ENCODE assay signal across 10 cellular contexts in the genomic region with DNA sequence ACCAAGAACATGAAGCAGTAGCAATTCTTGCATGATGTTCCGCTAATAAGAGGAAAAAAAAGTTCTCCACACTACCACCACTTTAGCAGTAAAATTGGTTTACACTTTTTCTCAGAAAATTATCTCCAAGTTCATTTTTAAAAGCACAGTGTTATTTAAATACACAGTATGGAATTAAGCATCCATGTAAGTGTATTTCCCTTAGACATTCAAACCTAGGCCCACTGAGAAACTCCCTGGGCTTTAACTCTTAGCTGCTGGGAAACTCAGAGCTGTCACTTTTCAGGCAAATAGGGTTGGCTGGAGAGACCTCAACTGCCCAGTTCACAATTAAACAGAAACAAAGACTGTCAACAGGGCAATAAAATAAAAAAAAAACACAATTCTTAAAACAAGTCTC. TPM values are rescaled to one million over a fixed set of nuclear protein-coding genes. Genes with fewer than 3 reads are reported as not detected.
DNase-seq lines count a peak whose midpoint lies in the region; ATAC-seq and TF ChIP-seq lines count a peak whose summit lies in the region.
"Had no signal": no experiment of that assay in that cellular context is flagged by ENCODE, and none has a peak within 500 bp of the region (broad histone marks: within the 10 kb centered on the region; RNA-seq: fewer than 3 reads in every experiment).

No MANE protein-coding gene starts in this region.

- H3K9me3 ChIP-seq in KOPT-K1 (ENCODE audit: insufficient read depth, low read length, poor library complexity, severe bottlenecking) (no peaks in the 10 kb centered on the region), ectodermal cell (ENCODE audit: control insufficient read depth, low read length) (no peaks in the 10 kb centered on the region)

- H3K27me3 ChIP-seq in ectodermal cell (ENCODE audit: control insufficient read depth, insufficient read depth, low read length, poor library complexity, severe bottlenecking): no peaks in the 10 kb centered on the region

- H3K4me3 Mint-ChIP-seq in neural crest cell: peak overlapping the region; percentile 97

- peaks cover 18% of the 10 kb centered on the region for H3K4me1 ChIP-seq in ectodermal cell (ENCODE audit: control insufficient read depth, insufficient read depth, low read length)

- no peak for TF ChIP-seq CTCF in AG10803 (conservative IDR thresholded peaks at IDR 0.05; ENCODE audit: low read length)
- TF ChIP-seq CTCF in neural crest cell (conservative IDR thresholded peaks at IDR 0.05): no peak

- 89 to 100% methylated on average over 1 of the region's 1 CpG for WGBS in ectodermal cell, 2 experiments

- no peak for DNase-seq in AG10803 (ENCODE audit: low read depth)
- DNase-seq in neural crest cell (ENCODE audit: low read depth, low spot score): no peak
- DNase-seq: activated naive CD4-positive, alpha-beta T cell treated with Interleukin-2 at 50 U/mL for 16 hours; NCI-H510A treated with DMSO at 0.1 percent for 48 hours had no signal

- no peak overlapping the region for H3K27ac Mint-ChIP-seq in neural crest cell (ENCODE audit: unreplicated experiment)

- no peaks in the 10 kb centered on the region for H3K9me3 Mint-ChIP-seq in neural crest cell

- no peaks in the 10 kb centered on the region for H3K27me3 Mint-ChIP-seq in neural crest cell (ENCODE audit: low read depth)

- peak overlapping the region; percentile 95 for H3K27ac ChIP-seq in KOPT-K1 (ENCODE audit: low read depth, low read length, poor library complexity, severe bottlenecking)
- H3K27ac ChIP-seq in ectodermal cell (ENCODE audit: insufficient read depth, low read depth, low read length, poor library complexity, severe bottlenecking): no peak overlapping the region

- peaks cover 59% of the 10 kb centered on the region for H3K4me1 Mint-ChIP-seq in neural crest cell

- no peak for ATAC-seq in activated CD4-positive, CD25-positive, alpha-beta regulatory T cell treated with anti-CD3 and anti-CD28 coated beads, Interleukin-2, amount 50 U/mL, for 24 hours
- ATAC-seq in HG03432 (IDR thresholded peaks at IDR 0.05; ENCODE audit: unreplicated experiment): no peak
- no peak for ATAC-seq in HG02885 (IDR thresholded peaks at IDR 0.05; ENCODE audit: poor library complexity, unreplicated experiment)
- ATAC-seq in HG03095 (IDR thresholded peaks at IDR 0.05; ENCODE audit: unreplicated experiment): no peak

- peaks cover 6% of the 10 kb centered on the region for H3K36me3 ChIP-seq in KOPT-K1 (ENCODE audit: insufficient read depth, low read length)
- no peaks in the 10 kb centered on the region for H3K36me3 ChIP-seq in ectodermal cell (ENCODE audit: control insufficient read depth, insufficient read depth, low read length)

- H3K36me3 Mint-ChIP-seq in neural crest cell (ENCODE audit: low read depth): no peaks in the 10 kb centered on the region

- H3K4me3 ChIP-seq in AG10803 (ENCODE audit: low read length): peak overlapping the region; percentile 80
- H3K4me3 ChIP-seq in ectodermal cell (ENCODE audit: insufficient read depth, low read depth, low read length): peak overlapping the region; percentile 8

RNA-seq across cellular contexts. Expression of a gene that starts 2.7 kb away (rescaled TPM):
- 42.0 TPM for polyA plus RNA-seq in ectodermal cell (2013, experiment 1 of 4)
- 47.0 TPM for polyA plus RNA-seq in ectodermal cell (2013, experiment 2 of 4)
- 28.7 TPM for polyA plus RNA-seq in ectodermal cell (2013, experiment 3 of 4)
- polyA plus RNA-seq in ectodermal cell (2013, experiment 4 of 4): 38.2 TPM
- total RNA-seq in neural crest cell: 53.3 and 59.1 TPM in 2 replicates
